ENCODE assay signal across 19 cellular contexts in the genomic region with DNA sequence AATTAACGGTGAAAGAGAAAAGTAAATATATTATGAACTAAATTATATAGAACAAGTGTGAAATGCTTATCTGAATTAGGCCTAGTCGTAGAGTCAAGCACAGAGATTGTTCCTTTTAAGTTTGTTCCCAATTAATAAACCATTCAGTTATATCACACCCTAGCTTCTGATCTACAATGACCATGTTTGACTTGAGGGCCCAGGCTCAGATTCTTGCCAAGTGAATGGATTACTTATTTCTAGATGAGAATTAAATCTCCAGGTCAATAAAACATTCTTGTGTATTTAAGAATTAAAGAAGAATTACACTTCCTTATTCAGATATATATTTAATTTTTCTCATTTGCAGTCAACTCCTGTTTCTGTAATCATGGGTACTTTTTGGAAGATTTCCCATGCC.
"Had no signal": no experiment of that assay in that cellular context is flagged by ENCODE, and none has a peak within 500 bp of the region (broad histone marks: within the 10 kb centered on the region; RNA-seq: fewer than 3 reads in every experiment).

No MANE protein-coding gene starts in this region.

- FAIRE-seq: frontal cortex had no signal

- H3K9me3 Mint-ChIP-seq: memory B cell; naive B cell; nephron progenitor cell; stimulated activated naive B cell treated with anti-CD40 and anti-IgM and Interleukin-4, amounts not matched to agents 10 μg/mL and 1 μg/mL and 100 μg/mL, for 72 hours had no signal

- H3K27me3 Mint-ChIP-seq: memory B cell; naive B cell; stimulated activated naive B cell treated with anti-CD40 and anti-IgM and Interleukin-4, amounts not matched to agents 10 μg/mL and 1 μg/mL and 100 μg/mL, for 72 hours had no signal

- H3K9me3 ChIP-seq: heart right ventricle, left ventricle myocardium inferior, lower lobe of right lung, prostate gland, right lobe of liver had no signal

- ATAC-seq: esophagus mucosa; heart right ventricle; lower lobe of right lung; right lobe of liver; stimulated activated naive B cell treated with anti-CD40 and anti-IgM and Interleukin-4, amounts not matched to agents 10 μg/mL and 1 μg/mL and 100 μg/mL, for 72 hours had no signal

- H3K36me3 ChIP-seq: heart right ventricle, left ventricle myocardium inferior, lower lobe of right lung, prostate gland, right lobe of liver had no signal

- H3K4me1 Mint-ChIP-seq: memory B cell; nephron progenitor cell; stimulated activated naive B cell treated with anti-CD40 and anti-IgM and Interleukin-4, amounts not matched to agents 10 μg/mL and 1 μg/mL and 100 μg/mL, for 72 hours had no signal

- H3K4me1 ChIP-seq: heart right ventricle, left ventricle myocardium inferior, lower lobe of right lung, parathyroid adenoma, prostate gland, right lobe of liver had no signal

- H3K36me3 Mint-ChIP-seq: naive B cell; stimulated activated naive B cell treated with anti-CD40 and anti-IgM and Interleukin-4, amounts not matched to agents 10 μg/mL and 1 μg/mL and 100 μg/mL, for 72 hours had no signal

- DNase-seq: effector CD4-positive, alpha-beta T cell; heart right ventricle; islet precursor cell; left ventricle myocardium inferior; lower lobe of right lung; midbrain; naive B cell; nephron progenitor cell; retina; right lobe of liver; stimulated activated CD4-positive, alpha-beta T cell treated with anti-CD3 and anti-CD28 coated beads, Interleukin-2, amount 100 ng/mL, for 24 hours; stimulated activated CD4-positive, alpha-beta T cell treated with anti-CD3 and anti-CD28 coated beads, Interleukin-4, amount 100 ng/mL, for 4 hours; stimulated activated naive B cell treated with anti-CD40 and anti-IgM and Interleukin-4, amounts not matched to agents 10 μg/mL and 1 μg/mL and 100 μg/mL, for 72 hours had no signal

- H3K27ac Mint-ChIP-seq: nephron progenitor cell; stimulated activated naive B cell treated with anti-CD40 and anti-IgM and Interleukin-4, amounts not matched to agents 10 μg/mL and 1 μg/mL and 100 μg/mL, for 72 hours had no signal

- H3K4me3 Mint-ChIP-seq: memory B cell; naive B cell; nephron progenitor cell; stimulated activated naive B cell treated with anti-CD40 and anti-IgM and Interleukin-4, amounts not matched to agents 10 μg/mL and 1 μg/mL and 100 μg/mL, for 72 hours had no signal

- H3K27ac ChIP-seq: coronary artery, heart right ventricle, left ventricle myocardium inferior, lower lobe of right lung, parathyroid adenoma, prostate gland, right lobe of liver had no signal

- H3K9ac ChIP-seq: parathyroid adenoma had no signal

- H3K4me3 ChIP-seq: coronary artery, heart right ventricle, left ventricle myocardium inferior, lower lobe of right lung, prostate gland, right lobe of liver had no signal

- H3K27me3 ChIP-seq: heart right ventricle, right lobe of liver had no signal
